Comparison of ENCODE assay signal across 23 cellular contexts in the genomic region with DNA sequence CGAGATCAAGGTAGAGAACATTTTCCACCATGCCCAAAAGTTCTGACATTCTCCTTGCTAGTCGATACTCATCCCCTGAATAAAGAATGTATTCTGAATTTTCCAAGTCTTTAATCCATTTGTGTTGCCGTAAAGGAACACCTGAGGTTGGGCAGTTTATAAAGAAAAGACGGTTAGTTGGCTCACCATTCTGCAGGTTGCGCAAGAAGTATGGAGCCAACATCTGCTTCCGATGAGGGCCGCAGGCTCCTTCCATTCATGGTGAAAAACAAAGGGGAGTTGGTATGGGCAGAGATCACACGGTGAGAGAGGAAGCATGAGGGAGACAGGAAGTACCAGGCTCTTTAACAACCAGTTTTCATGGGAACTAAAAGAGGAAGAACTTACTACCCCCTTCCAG.
DNase-seq lines count a peak whose midpoint lies in the region; ATAC-seq, FAIRE-seq and TF ChIP-seq lines count a peak whose summit lies in the region.
"Had no signal": no experiment of that assay in that cellular context is flagged by ENCODE, and none has a peak within 500 bp of the region (broad histone marks: within the 10 kb centered on the region; RNA-seq: fewer than 3 reads in every experiment).

No MANE protein-coding gene starts in this region.

- peaks cover 16% of the 10 kb centered on the region for H3K27me3 Mint-ChIP-seq in activated naive CD4-positive, alpha-beta T cell treated with anti-CD3 and anti-CD28 coated beads, Interleukin-2, amount 50 U/mL, for 24 hours

- POLR2A ChIA-PET in K562 (lab: Yijun Ruan, JAX): no interaction called here

- FAIRE-seq in K562 (lab: Jason Lieb, UNC): no peak
- FAIRE-seq: A549, GM12891, GM18507 had no signal

- no peak overlapping the region for H3K4me3 ChIP-seq in K562
- H3K4me3 ChIP-seq: A549; BLaER1 treated with 17β-estradiol and CSF1 and Interleukin-3, amounts not matched to agents 10 nM and 100 nM had no signal

- BruUV-seq in K562 (replicated peaks; lab: Mats Ljungman, UMichigan): no TSS peak

- H3K4me1 Mint-ChIP-seq in activated naive CD4-positive, alpha-beta T cell treated with anti-CD3 and anti-CD28 coated beads, Interleukin-2, amount 50 U/mL, for 24 hours: no peaks in the 10 kb centered on the region
- H3K4me1 Mint-ChIP-seq: CD14-positive monocyte; CD8-positive, alpha-beta memory T cell had no signal

- intact Hi-C loops in K562 (cut with micrococcal nuclease): no loop called here
- intact Hi-C loops in posterior cingulate gyrus (cut with DNase I): no loop called here

- CTCF ChIA-PET in K562 (lab: Yijun Ruan, JAX; ENCODE audit: low intra/inter-chr PET ratio): no interaction called here

- no peak overlapping the region for H2AFZ ChIP-seq in K562 (ENCODE audit: low read depth, low read length)

- no peaks in the 10 kb centered on the region for H3K9me3 ChIP-seq in K562 (replicated peaks; ENCODE audit: control insufficient read depth, insufficient read depth, low read depth, low read length)
- H3K9me3 ChIP-seq: BE2C; BLaER1 treated with 17β-estradiol and CSF1 and Interleukin-3, amounts not matched to agents 10 nM and 100 nM had no signal

- H3K27ac ChIP-seq in K562 (ENCODE audit: extremely low read depth, low read depth, low read length): no peak overlapping the region
- H3K27ac ChIP-seq: A549; BLaER1 treated with 17β-estradiol and CSF1 and Interleukin-3, amounts not matched to agents 10 nM and 100 nM had no signal

- H3K27ac Mint-ChIP-seq in activated naive CD4-positive, alpha-beta T cell treated with anti-CD3 and anti-CD28 coated beads, Interleukin-2, amount 50 U/mL, for 24 hours: peak overlapping the region; percentile 43
- H3K27ac Mint-ChIP-seq: CD14-positive monocyte; CD4-positive, alpha-beta T cell; CD8-positive, alpha-beta memory T cell had no signal

- no peaks in the 10 kb centered on the region for H4K20me1 ChIP-seq in K562 (replicated peaks; ENCODE audit: control insufficient read depth, insufficient read depth, low read length)
- H4K20me1 ChIP-seq: BLaER1 treated with 17β-estradiol and CSF1 and Interleukin-3, amounts not matched to agents 10 nM and 100 nM had no signal

- peaks cover 1% of the 10 kb centered on the region for H3K36me3 Mint-ChIP-seq in activated naive CD4-positive, alpha-beta T cell treated with anti-CD3 and anti-CD28 coated beads, Interleukin-2, amount 50 U/mL, for 24 hours
- H3K36me3 Mint-ChIP-seq: CD14-positive monocyte; CD8-positive, alpha-beta memory T cell had no signal

- no peak overlapping the region for H3K4me2 ChIP-seq in K562 (ENCODE audit: insufficient read depth, low read length)
- H3K4me2 ChIP-seq: A549; BLaER1 treated with 17β-estradiol and CSF1 and Interleukin-3, amounts not matched to agents 10 nM and 100 nM had no signal

- no peak for TF ChIP-seq EP300 in Ishikawa (IDR thresholded peaks at IDR 0.05; ENCODE audit: borderline replicate concordance)
- TF ChIP-seq EP300 in K562 (IDR thresholded peaks at IDR 0.05; ENCODE audit: low read length): no peak

- no peak overlapping the region for H3K9ac ChIP-seq in K562 (ENCODE audit: insufficient read depth in 1 of 2, low read depth in 2 of 2, low read length in 2 of 2)
- H3K9ac ChIP-seq: BLaER1 treated with 17β-estradiol and CSF1 and Interleukin-3, amounts not matched to agents 10 nM and 100 nM had no signal

- TF ChIP-seq POLR2A in K562 (conservative IDR thresholded peaks at IDR 0.05): no peak

- no peaks in the 10 kb centered on the region for H3K27me3 ChIP-seq in K562 (ENCODE audit: control insufficient read depth in 2 of 2, insufficient read depth in 2 of 2, low read length in 2 of 2)
- H3K27me3 ChIP-seq: BE2C; BLaER1 treated with 17β-estradiol and CSF1 and Interleukin-3, amounts not matched to agents 10 nM and 100 nM had no signal

- no peaks in the 10 kb centered on the region for H3K9me3 Mint-ChIP-seq in activated naive CD4-positive, alpha-beta T cell treated with anti-CD3 and anti-CD28 coated beads, Interleukin-2, amount 50 U/mL, for 24 hours
- H3K9me3 Mint-ChIP-seq: CD4-positive, alpha-beta T cell had no signal

- no peaks in the 10 kb centered on the region for H3K36me3 ChIP-seq in K562 (ENCODE audit: control insufficient read depth, insufficient read depth, low read length)
- H3K36me3 ChIP-seq: BE2C; BLaER1 treated with 17β-estradiol and CSF1 and Interleukin-3, amounts not matched to agents 10 nM and 100 nM had no signal

- TF ChIP-seq RAD21 in Ishikawa (IDR thresholded peaks at IDR 0.05; ENCODE audit: low read depth) (no peak), K562 (CRISPR knock-in tag; conservative IDR thresholded peaks at IDR 0.05 in 1 of 2, IDR thresholded peaks at IDR 0.05 in 1 of 2) (no peak)

- H3K4me3 Mint-ChIP-seq in activated naive CD4-positive, alpha-beta T cell treated with anti-CD3 and anti-CD28 coated beads, Interleukin-2, amount 50 U/mL, for 24 hours: no peak overlapping the region
- H3K4me3 Mint-ChIP-seq: CD14-positive monocyte; CD4-positive, alpha-beta T cell; CD8-positive, alpha-beta memory T cell had no signal

- H3K79me2 ChIP-seq in K562 (ENCODE audit: control insufficient read depth, insufficient read depth, low read length): no peaks in the 10 kb centered on the region

- no peak for ATAC-seq in K562
- ATAC-seq: A549 had no signal

- WGBS in K562 (ENCODE audit: insufficient coverage, low coverage, missing lambda C conversion rate): 3% methylated on average over 8 of the region's 8 CpGs

- no peaks in the 10 kb centered on the region; a peak in 1 of 5 replicates for H3K4me1 ChIP-seq in K562 (replicated peaks in 1 of 2; ENCODE audit: control insufficient read depth in 2 of 2, insufficient read depth in 2 of 2, low read length in 2 of 2)
- H3K4me1 ChIP-seq: BE2C had no signal

- in situ Hi-C loops in K562 (cut with MboI): no loop called here

- no peaks in the 10 kb centered on the region for H3K9me1 ChIP-seq in K562 (ENCODE audit: control insufficient read depth, insufficient read depth, low read length)

- TF ChIP-seq CTCF in K562 (IDR thresholded peaks at IDR 0.05 in 2 of 3, conservative IDR thresholded peaks at IDR 0.05 in 1 of 3; ENCODE audit: insufficient read depth in 2 of 3, low read depth in 1 of 3, low read length in 3 of 3): no peak

- no peak for DNase-seq in activated naive CD4-positive, alpha-beta T cell treated with anti-CD3 and anti-CD28 coated beads, Interleukin-2, amount 50 U/mL, for 16 hours
- no peak for DNase-seq in K562 (ENCODE audit: extremely low read depth in 1 of 4, low spot score in 3 of 4)
- no peak for DNase-seq in posterior cingulate gyrus
- no peak for DNase-seq in D341Med (ENCODE audit: low spot score)
- DNase-seq: 8988T; ACHN; AML-193; BE2C; CD4-positive, alpha-beta T cell; CD8-positive, alpha-beta memory T cell; DMS53; DMS79 treated with DMSO at 0.1 percent for 48 hours; GF-D8; GOT3; H7; HCEC 1CT had no signal

TF ChIP-seq in Ishikawa, 13 proteins besides CTCF, POLR2A, EP300 and RAD21:
- TF ChIP-seq CEBPB (IDR thresholded peaks at IDR 0.05): peak; percentile 54
- TF ChIP-seq YY1 (IDR thresholded peaks at IDR 0.05; ENCODE audit: low read depth): no peak

TF ChIP-seq in K562, 482 proteins besides CTCF, POLR2A, EP300 and RAD21:
- TF ChIP-seq CEBPB (tag; IDR thresholded peaks at IDR 0.05) (peak; percentile 67; the same call in 1 of the 2 replicates), ZBTB7A (IDR thresholded peaks at IDR 0.05; ENCODE audit: borderline replicate concordance, control insufficient read depth, low read depth, low read length) (no peak), CEBPG (CRISPR knock-in tag; IDR thresholded peaks at IDR 0.05) (no peak), CEBPG (tag; conservative IDR thresholded peaks at IDR 0.05 in 1 of 2, IDR thresholded peaks at IDR 0.05 in 1 of 2) (peak in 1 of 2 experiments; percentile 77; a peak in 3 of 4 replicates), TRIM24 (IDR thresholded peaks at IDR 0.05) (peak in 1 of 2 experiments; percentile 9; a peak in 1 of 4 replicates), CREB1 (IDR thresholded peaks at IDR 0.05) (no peak), CREB1 (CRISPR knock-in tag; IDR thresholded peaks at IDR 0.05) (no peak), DDX20 (tag; IDR thresholded peaks at IDR 0.05; ENCODE audit: low read depth) (no peak)
